Comparison of ENCODE assay signal across 8 cellular contexts in genomic region chr13:46553886-46554855, GRCh38. TPM values are rescaled to one million over a fixed set of nuclear protein-coding genes. Genes with fewer than 3 reads are reported as not detected.
DNase-seq lines count a peak whose midpoint lies in the region; ATAC-seq and TF ChIP-seq lines count a peak whose summit lies in the region.

No MANE protein-coding gene starts in this region.

- H3K9me2 ChIP-seq in DOHH2 (replicated peaks; ENCODE audit: control insufficient read depth, low read length): no peaks in the 10 kb centered on the region

- peak overlapping the region; percentile 83 for H3K27ac Mint-ChIP-seq in T-helper 1 cell treated with Interleukin-12 subunit alpha and Interleukin-12 subunit beta and Interleukin-4 antibody, amounts not matched to agents 30 μg/mL and 1 μg/mL, for 36 hours

- peaks cover 37% of the 10 kb centered on the region for H3K4me1 Mint-ChIP-seq in T-helper 1 cell treated with Interleukin-12 subunit alpha and Interleukin-12 subunit beta and Interleukin-4 antibody, amounts not matched to agents 30 μg/mL and 1 μg/mL, for 36 hours (ENCODE audit: low read depth)

- peak overlapping the region; percentile 100 for H3K4me2 ChIP-seq in DOHH2 (ENCODE audit: low read length)

- H3K4me3 Mint-ChIP-seq in T-helper 1 cell treated with Interleukin-12 subunit alpha and Interleukin-12 subunit beta and Interleukin-4 antibody, amounts not matched to agents 30 μg/mL and 1 μg/mL, for 36 hours: peak overlapping the region; percentile 92

- peak; percentile 1 for TF ChIP-seq CTCF in DOHH2 (IDR thresholded peaks at IDR 0.05; ENCODE audit: low read depth, low read length, poor library complexity, severe bottlenecking)

- H3K4me3 ChIP-seq in DOHH2 (ENCODE audit: low read length): peak overlapping the region; percentile 92
- peak overlapping the region; percentile 79 for H3K4me3 ChIP-seq in right cardiac atrium (ENCODE audit: low read length)
- H3K4me3 ChIP-seq in rectal smooth muscle tissue (ENCODE audit: low read length): peak overlapping the region; percentile 96

- H3K27me3 ChIP-seq in DOHH2 (ENCODE audit: control insufficient read depth, low read length) (peaks cover 3% of the 10 kb centered on the region; the same call in 1 of the 2 replicates), right cardiac atrium (ENCODE audit: control insufficient read depth, insufficient read depth) (no peaks in the 10 kb centered on the region), rectal smooth muscle tissue (ENCODE audit: control insufficient read depth, insufficient read depth, low read length) (no peaks in the 10 kb centered on the region)

- H3K36me3 ChIP-seq in DOHH2 (ENCODE audit: control insufficient read depth, low read length) (peaks cover 11% of the 10 kb centered on the region), rectal smooth muscle tissue (ENCODE audit: control insufficient read depth, insufficient read depth, low read length) (no peaks in the 10 kb centered on the region)

- H3K9me3 ChIP-seq in DOHH2 (ENCODE audit: control insufficient read depth, insufficient read depth, low read length) (no peaks in the 10 kb centered on the region), right cardiac atrium (ENCODE audit: control insufficient read depth, low read length) (no peaks in the 10 kb centered on the region)

- no peaks in the 10 kb centered on the region for H3K36me3 Mint-ChIP-seq in T-helper 1 cell treated with Interleukin-12 subunit alpha and Interleukin-12 subunit beta and Interleukin-4 antibody, amounts not matched to agents 30 μg/mL and 1 μg/mL, for 36 hours (ENCODE audit: low read depth)

- no peaks in the 10 kb centered on the region for H3K9me3 Mint-ChIP-seq in T-helper 1 cell treated with Interleukin-12 subunit alpha and Interleukin-12 subunit beta and Interleukin-4 antibody, amounts not matched to agents 30 μg/mL and 1 μg/mL, for 36 hours

- ATAC-seq in GM21786 (IDR thresholded peaks at IDR 0.05; ENCODE audit: unreplicated experiment) (peak; percentile 42), right cardiac atrium (peak; percentile 83)

- peak; percentile 97 to 98 for DNase-seq in Kasumi-1 (lab: John Stamatoyannopoulos, UW)
- DNase-seq in right cardiac atrium: peak; percentile 76 to 89 (median 86)
- no peak for DNase-seq in cerebellum (ENCODE audit: low spot score)

- peaks cover 11% of the 10 kb centered on the region for H3K27me3 Mint-ChIP-seq in T-helper 1 cell treated with Interleukin-12 subunit alpha and Interleukin-12 subunit beta and Interleukin-4 antibody, amounts not matched to agents 30 μg/mL and 1 μg/mL, for 36 hours (ENCODE audit: low read depth)

- WGBS in right cardiac atrium: under 1% methylated on average over 75 of the region's 75 CpGs

- peaks cover 13% of the 10 kb centered on the region for H3F3A ChIP-seq in DOHH2 (ENCODE audit: control insufficient read depth, insufficient read depth)

- peak overlapping the region; percentile 65 for H3K27ac ChIP-seq in DOHH2 (ENCODE audit: low read depth, low read length)
- peak overlapping the region; percentile 62 for H3K27ac ChIP-seq in angular gyrus (ENCODE audit: low read depth, low read length)
- peak overlapping the region; percentile 87 for H3K27ac ChIP-seq in right cardiac atrium (ENCODE audit: low read length)
- H3K27ac ChIP-seq in rectal smooth muscle tissue (ENCODE audit: low read depth, low read length): peak overlapping the region; percentile 87

- peaks cover 67% of the 10 kb centered on the region for H3K79me2 ChIP-seq in DOHH2 (ENCODE audit: control insufficient read depth, low read length)

- H3K4me1 ChIP-seq in DOHH2 (ENCODE audit: control insufficient read depth, low read length) (peaks cover 45% of the 10 kb centered on the region), right cardiac atrium (ENCODE audit: control insufficient read depth, insufficient read depth, low read length) (peaks cover 10% of the 10 kb centered on the region), rectal smooth muscle tissue (ENCODE audit: control insufficient read depth, insufficient read depth, low read length) (peaks cover 6% of the 10 kb centered on the region)

- intact Hi-C loops in right cardiac atrium (cut with DNase I): loop anchor here in 3 of 4 donors (5.0 kb wide), 3 partner anchors 62 to 168 kb away; no protein-coding TSS in a partner anchor

- peaks cover 13% of the 10 kb centered on the region; the same call in 1 of the 2 replicates for H4K20me1 ChIP-seq in DOHH2 (ENCODE audit: control insufficient read depth, insufficient read depth, low read depth, low read length)

- peak overlapping the region; percentile 81 for H3K9ac ChIP-seq in rectal smooth muscle tissue (ENCODE audit: low read length)

RNA-seq across cellular contexts. Expression of gene LRCH1, which starts 1.2 kb away (rescaled TPM):
- total RNA-seq in right cardiac atrium (10 to 100 TPM; 10.1 to 11.4 (median 10.7) TPM), cerebellum (25.3 TPM)
- polyA plus RNA-seq in right cardiac atrium: 4.8 TPM
